19 cellular contexts compared by ENCODE assay signal in the genomic region with DNA sequence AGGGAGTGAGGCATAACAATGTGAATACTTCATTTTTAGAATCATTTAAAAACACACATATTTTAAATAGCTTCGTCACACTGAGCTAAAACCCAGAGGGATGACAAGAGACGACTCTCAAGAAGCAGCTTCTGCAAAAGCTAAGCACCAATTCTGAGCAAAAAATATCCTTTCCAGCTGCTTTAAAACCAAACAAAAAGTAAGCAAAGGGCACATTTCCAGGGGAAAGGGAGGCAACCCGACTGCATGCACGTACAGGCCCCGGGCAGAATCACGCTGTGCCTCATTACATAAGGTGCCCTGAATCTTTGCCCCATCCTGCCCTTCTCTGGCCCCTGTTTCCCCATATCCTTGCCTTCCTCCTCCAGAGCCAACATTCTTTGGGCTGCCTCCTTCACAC.
DNase-seq lines count a peak whose midpoint lies in the region; ATAC-seq, FAIRE-seq and TF ChIP-seq lines count a peak whose summit lies in the region.
"Had no signal": no experiment of that assay in that cellular context is flagged by ENCODE, and none has a peak within 500 bp of the region (broad histone marks: within the 10 kb centered on the region; RNA-seq: fewer than 3 reads in every experiment).

No MANE protein-coding gene starts in this region.

- peak overlapping the region; percentile 6 for H2AFZ ChIP-seq in keratinocyte (ENCODE audit: control insufficient read depth, low read length)

- H3K27ac ChIP-seq in RWPE2 (ENCODE audit: poor library complexity, severe bottlenecking) (no peak overlapping the region), keratinocyte (ENCODE audit: control insufficient read depth, insufficient read depth, low read length) (no peak overlapping the region), testis (peak overlapping the region in 1 of 2 donors; percentile 1)
- H3K27ac ChIP-seq: A549 had no signal

- H3K4me1 ChIP-seq in RWPE2 (ENCODE audit: insufficient read depth, poor library complexity, severe bottlenecking) (peaks cover 4% of the 10 kb centered on the region), keratinocyte (ENCODE audit: control insufficient read depth, extremely low read depth, insufficient read depth, low read length) (peaks cover 27% of the 10 kb centered on the region), testis (no peaks in the 10 kb centered on the region)
- H3K4me1 ChIP-seq: A549 had no signal

- ATAC-seq in RWPE2 (ENCODE audit: low read depth): peak; percentile 40; the same call in 1 of the 3 replicates
- no peak for ATAC-seq in HG03159 (IDR thresholded peaks at IDR 0.05; ENCODE audit: unreplicated experiment)
- ATAC-seq: A549, Panc1 had no signal

- TF ChIP-seq CTCF in RWPE2 (IDR thresholded peaks at IDR 0.05; ENCODE audit: poor library complexity, severe bottlenecking) (no peak), epithelial cell of esophagus (IDR thresholded peaks at IDR 0.05; ENCODE audit: insufficient read depth, low read depth, low read length, missing control alignments) (no peak), keratinocyte (optimal IDR thresholded peaks at IDR 0.05 in 1 of 3, IDR thresholded peaks at IDR 0.05 in 1 of 3, conservative IDR thresholded peaks at IDR 0.05 in 1 of 3; ENCODE audit: extremely low read depth in 1 of 3, insufficient read depth in 2 of 3, low read length in 3 of 3) (no peak), testis (IDR thresholded peaks at IDR 0.05) (no peak)

- H3K9me1 ChIP-seq in keratinocyte (ENCODE audit: control insufficient read depth, extremely low read depth, insufficient read depth, low read length): no peaks in the 10 kb centered on the region

- H3K79me2 ChIP-seq in keratinocyte (ENCODE audit: control insufficient read depth, insufficient read depth, low read length): no peaks in the 10 kb centered on the region

- H4K20me1 ChIP-seq in keratinocyte (ENCODE audit: control insufficient read depth, extremely low read depth, insufficient read depth, low read length): no peaks in the 10 kb centered on the region

- no peaks in the 10 kb centered on the region for H3K36me3 ChIP-seq in RWPE2 (ENCODE audit: low read depth)
- no peaks in the 10 kb centered on the region for H3K36me3 ChIP-seq in keratinocyte (ENCODE audit: control insufficient read depth in 2 of 2, extremely low read depth in 1 of 2, insufficient read depth in 2 of 2, low read length in 2 of 2)
- no peaks in the 10 kb centered on the region for H3K36me3 ChIP-seq in testis (ENCODE audit: low read depth, missing control alignments)

- no peak overlapping the region for H3K4me3 ChIP-seq in RWPE2 (ENCODE audit: severe bottlenecking)
- no peak overlapping the region for H3K4me3 ChIP-seq in epithelial cell of esophagus (ENCODE audit: low read length)
- H3K4me3 ChIP-seq in keratinocyte (ENCODE audit: control insufficient read depth in 2 of 3, extremely low read depth in 1 of 3, insufficient read depth in 2 of 3, low read depth in 1 of 3, low read length in 3 of 3): no peak overlapping the region
- no peak overlapping the region for H3K4me3 ChIP-seq in testis
- H3K4me3 ChIP-seq: A549 had no signal

- H3K9me3 ChIP-seq in RWPE2 (ENCODE audit: severe bottlenecking) (no peaks in the 10 kb centered on the region), keratinocyte (ENCODE audit: control insufficient read depth, low read depth, low read length) (no peaks in the 10 kb centered on the region), testis (no peaks in the 10 kb centered on the region)
- H3K9me3 ChIP-seq: A549 had no signal

- peak overlapping the region; percentile 33 for H3K4me2 ChIP-seq in keratinocyte (ENCODE audit: control insufficient read depth, extremely low read depth, insufficient read depth, low read depth, low read length)
- H3K4me2 ChIP-seq: A549 had no signal

- DNase-seq in AG20443 (ENCODE audit: low spot score): peak; percentile 55
- no peak for DNase-seq in RWPE2 (ENCODE audit: low spot score)
- peak; percentile 60 for DNase-seq in epithelial cell of esophagus (ENCODE audit: low read depth)
- no peak for DNase-seq in keratinocyte (ENCODE audit: low read depth, low spot score)
- DNase-seq in NCI-H748 treated with DMSO at 0.1 percent for 48 hours (lab: John Stamatoyannopoulos, UW): no peak
- no peak for DNase-seq in stimulated activated naive CD4-positive, alpha-beta T cell (lab: John Stamatoyannopoulos, UW)
- DNase-seq in testis: no peak
- DNase-seq: Calu3; CD4-positive, alpha-beta T cell; DMS79; GF-D8; NCI-H1417; NCI-H1930; NCI-H2171; NCI-H510A; SIG-M5 had no signal

- no peak overlapping the region for H3K9ac ChIP-seq in keratinocyte (ENCODE audit: control insufficient read depth, extremely low read depth, insufficient read depth, low read length)

- no peaks in the 10 kb centered on the region for H3K27me3 ChIP-seq in RWPE2 (ENCODE audit: insufficient read depth, poor library complexity, severe bottlenecking)
- no peaks in the 10 kb centered on the region for H3K27me3 ChIP-seq in keratinocyte (ENCODE audit: control insufficient read depth, extremely low read depth, insufficient read depth, low read length)
- no peaks in the 10 kb centered on the region for H3K27me3 ChIP-seq in testis

- WGBS in testis, 2 donors: 73 to 80% methylated on average over 6 of the region's 6 CpGs

- intact Hi-C loops in testis (cut with DNase I; ENCODE audit: low total_unique reads): no loop called here

- no peak for FAIRE-seq in keratinocyte (lab: Jason Lieb, UNC)
- FAIRE-seq: A549 had no signal

- dilution Hi-C loops in keratinocyte (cut with MboI; ENCODE audit: extremely low pct_ligation_motif_present, low sequenced_read_pairs): no loop called here

- TF ChIP-seq POLR2A in testis (IDR thresholded peaks at IDR 0.05): no peak

Comparison
In these comparisons a context has a peak if more than half of its experiments do, and no peak if none do; other contexts are left out.
1. DNase-seq: peak in AG20443 (single experiment) and epithelial cell of esophagus (single experiment); none in RWPE2 (single experiment), keratinocyte (single experiment), NCI-H748 treated with DMSO at 0.1 percent for 48 hours (single experiment), stimulated activated naive CD4-positive, alpha-beta T cell (0 of 6) and testis (single experiment).